2 cellular contexts compared by ENCODE assay signal in the genomic region with DNA sequence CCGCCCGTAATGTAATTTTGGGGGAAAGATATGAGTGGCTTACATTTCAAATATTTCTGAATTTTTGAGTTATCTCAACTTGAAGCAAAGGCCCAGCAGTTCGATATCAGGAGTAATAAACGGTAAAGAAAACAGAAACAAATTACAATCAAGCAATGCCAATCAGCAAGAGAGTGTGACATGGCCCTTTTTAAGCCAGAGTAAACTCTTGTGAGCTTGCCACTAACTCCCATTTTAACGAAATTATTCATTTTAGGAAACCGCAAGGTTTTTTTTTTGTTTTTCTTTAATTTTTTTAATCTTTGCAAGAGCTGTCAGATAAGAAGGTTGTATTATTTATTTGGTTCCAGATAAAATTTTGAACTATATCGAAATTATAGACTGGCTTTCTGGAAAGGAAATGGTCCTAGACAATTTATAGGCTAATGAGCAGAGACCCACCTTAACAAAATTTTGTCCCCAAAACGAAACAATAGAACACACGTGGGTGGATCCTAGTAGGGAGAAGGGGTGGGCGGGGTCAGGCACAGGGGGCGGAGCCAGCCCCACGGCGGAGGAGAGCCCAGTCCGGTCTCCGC.
TF ChIP-seq lines count a peak whose summit lies in the region.

No MANE protein-coding gene starts in this region.

TF ChIP-seq in A549, 52 proteins besides CTCF, POLR2A, EP300 and RAD21:
- TF ChIP-seq CBX8 (IDR thresholded peaks at IDR 0.05) (no peak), RNF2 (IDR thresholded peaks at IDR 0.05; ENCODE audit: borderline replicate concordance, low read depth) (no peak), NPAS2 (CRISPR knock-in tag; IDR thresholded peaks at IDR 0.05; ENCODE audit: borderline replicate concordance) (no peak), HEYL (CRISPR knock-in tag; IDR thresholded peaks at IDR 0.05) (no peak), ZNF302 (CRISPR knock-in tag; IDR thresholded peaks at IDR 0.05) (no peak), CHD2 (IDR thresholded peaks at IDR 0.05; ENCODE audit: low read length, partially characterized antibody) (no peak), NFE2L2 (conservative IDR thresholded peaks at IDR 0.05; ENCODE audit: low read length) (no peak), EHF (CRISPR knock-in tag; IDR thresholded peaks at IDR 0.05) (no peak), SMC3 (IDR thresholded peaks at IDR 0.05) (no peak)
- TF ChIP-seq, protein P1, sequence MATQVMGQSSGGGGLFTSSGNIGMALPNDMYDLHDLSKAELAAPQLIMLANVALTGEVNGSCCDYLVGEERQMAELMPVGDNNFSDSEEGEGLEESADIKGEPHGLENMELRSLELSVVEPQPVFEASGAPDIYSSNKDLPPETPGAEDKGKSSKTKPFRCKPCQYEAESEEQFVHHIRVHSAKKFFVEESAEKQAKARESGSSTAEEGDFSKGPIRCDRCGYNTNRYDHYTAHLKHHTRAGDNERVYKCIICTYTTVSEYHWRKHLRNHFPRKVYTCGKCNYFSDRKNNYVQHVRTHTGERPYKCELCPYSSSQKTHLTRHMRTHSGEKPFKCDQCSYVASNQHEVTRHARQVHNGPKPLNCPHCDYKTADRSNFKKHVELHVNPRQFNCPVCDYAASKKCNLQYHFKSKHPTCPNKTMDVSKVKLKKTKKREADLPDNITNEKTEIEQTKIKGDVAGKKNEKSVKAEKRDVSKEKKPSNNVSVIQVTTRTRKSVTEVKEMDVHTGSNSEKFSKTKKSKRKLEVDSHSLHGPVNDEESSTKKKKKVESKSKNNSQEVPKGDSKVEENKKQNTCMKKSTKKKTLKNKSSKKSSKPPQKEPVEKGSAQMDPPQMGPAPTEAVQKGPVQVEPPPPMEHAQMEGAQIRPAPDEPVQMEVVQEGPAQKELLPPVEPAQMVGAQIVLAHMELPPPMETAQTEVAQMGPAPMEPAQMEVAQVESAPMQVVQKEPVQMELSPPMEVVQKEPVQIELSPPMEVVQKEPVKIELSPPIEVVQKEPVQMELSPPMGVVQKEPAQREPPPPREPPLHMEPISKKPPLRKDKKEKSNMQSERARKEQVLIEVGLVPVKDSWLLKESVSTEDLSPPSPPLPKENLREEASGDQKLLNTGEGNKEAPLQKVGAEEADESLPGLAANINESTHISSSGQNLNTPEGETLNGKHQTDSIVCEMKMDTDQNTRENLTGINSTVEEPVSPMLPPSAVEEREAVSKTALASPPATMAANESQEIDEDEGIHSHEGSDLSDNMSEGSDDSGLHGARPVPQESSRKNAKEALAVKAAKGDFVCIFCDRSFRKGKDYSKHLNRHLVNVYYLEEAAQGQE (IDR thresholded peaks at IDR 0.05): no peak
- TF ChIP-seq, protein P2, sequence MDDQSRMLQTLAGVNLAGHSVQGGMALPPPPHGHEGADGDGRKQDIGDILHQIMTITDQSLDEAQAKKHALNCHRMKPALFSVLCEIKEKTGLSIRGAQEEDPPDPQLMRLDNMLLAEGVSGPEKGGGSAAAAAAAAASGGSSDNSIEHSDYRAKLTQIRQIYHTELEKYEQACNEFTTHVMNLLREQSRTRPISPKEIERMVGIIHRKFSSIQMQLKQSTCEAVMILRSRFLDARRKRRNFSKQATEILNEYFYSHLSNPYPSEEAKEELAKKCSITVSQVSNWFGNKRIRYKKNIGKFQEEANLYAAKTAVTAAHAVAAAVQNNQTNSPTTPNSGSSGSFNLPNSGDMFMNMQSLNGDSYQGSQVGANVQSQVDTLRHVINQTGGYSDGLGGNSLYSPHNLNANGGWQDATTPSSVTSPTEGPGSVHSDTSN (IDR thresholded peaks at IDR 0.05): no peak

TF ChIP-seq in H1, 55 proteins besides CTCF, POLR2A, EP300 and RAD21:
- TF ChIP-seq KDM5A (IDR thresholded peaks at IDR 0.05; ENCODE audit: low read length): no peak
- no peak for TF ChIP-seq POLR2AphosphoS5 (IDR thresholded peaks at IDR 0.05; ENCODE audit: low read depth, low read length)
- no peak for TF ChIP-seq CBX8 (IDR thresholded peaks at IDR 0.05; ENCODE audit: borderline replicate concordance, low read depth, low read length)
- no peak for TF ChIP-seq TBP (IDR thresholded peaks at IDR 0.05; ENCODE audit: low read depth, low read length)
- TF ChIP-seq KDM4A (IDR thresholded peaks at IDR 0.05; ENCODE audit: low read depth, low read length, severe bottlenecking): no peak
- no peak for TF ChIP-seq JUND (IDR thresholded peaks at IDR 0.05; ENCODE audit: low read length)
- TF ChIP-seq BCL11A (IDR thresholded peaks at IDR 0.05; ENCODE audit: low read depth in 2 of 2, low read length in 2 of 2): no peak
- TF ChIP-seq GABPA (IDR thresholded peaks at IDR 0.05; ENCODE audit: borderline replicate concordance, insufficient read depth, low read length): no peak
- no peak for TF ChIP-seq CBX5 (IDR thresholded peaks at IDR 0.05; ENCODE audit: low read depth, low read length)
- TF ChIP-seq CHD2 (IDR thresholded peaks at IDR 0.05; ENCODE audit: low read length): no peak
- TF ChIP-seq PHF8 (conservative IDR thresholded peaks at IDR 0.05; ENCODE audit: low read depth, low read length): no peak
- TF ChIP-seq RBBP5 (IDR thresholded peaks at IDR 0.05; ENCODE audit: borderline replicate concordance, low read depth, low read length): no peak
- no peak for TF ChIP-seq RNF2 (IDR thresholded peaks at IDR 0.05; ENCODE audit: borderline replicate concordance, low read depth, low read length, missing control alignments, poor library complexity, severe bottlenecking)
- no peak for TF ChIP-seq YY1 (IDR thresholded peaks at IDR 0.05; ENCODE audit: low read depth, low read length)
- TF ChIP-seq, protein P3, sequence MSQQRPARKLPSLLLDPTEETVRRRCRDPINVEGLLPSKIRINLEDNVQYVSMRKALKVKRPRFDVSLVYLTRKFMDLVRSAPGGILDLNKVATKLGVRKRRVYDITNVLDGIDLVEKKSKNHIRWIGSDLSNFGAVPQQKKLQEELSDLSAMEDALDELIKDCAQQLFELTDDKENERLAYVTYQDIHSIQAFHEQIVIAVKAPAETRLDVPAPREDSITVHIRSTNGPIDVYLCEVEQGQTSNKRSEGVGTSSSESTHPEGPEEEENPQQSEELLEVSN (IDR thresholded peaks at IDR 0.05): no peak
- no peak; a peak in 1 of 4 replicates for TF ChIP-seq HDAC2 (IDR thresholded peaks at IDR 0.05; ENCODE audit: borderline replicate concordance in 1 of 2, low read depth in 2 of 2, low read length in 2 of 2)
- TF ChIP-seq MAFK (IDR thresholded peaks at IDR 0.05; ENCODE audit: low read depth, low read length): no peak
- no peak for TF ChIP-seq CTBP2 (IDR thresholded peaks at IDR 0.05; ENCODE audit: borderline replicate concordance, insufficient read depth, insufficient read length, low read length)
- TF ChIP-seq RXRA (IDR thresholded peaks at IDR 0.05; ENCODE audit: insufficient read depth, low read depth, low read length): no peak
- no peak for TF ChIP-seq EGR1 (IDR thresholded peaks at IDR 0.05; ENCODE audit: borderline replicate concordance, low read depth, low read length)
TF ChIP-seq in H1: peak in this region for 0.
